1 cellular context compared by ENCODE assay signal in genomic region chr20:33602826-33603590, GRCh38.
TF ChIP-seq lines count a peak whose summit lies in the region.

No MANE protein-coding gene starts in this region.

TF ChIP-seq in K562, 482 proteins besides CTCF, POLR2A, EP300 and RAD21 (continued from another document):
- TF ChIP-seq, protein P1, sequence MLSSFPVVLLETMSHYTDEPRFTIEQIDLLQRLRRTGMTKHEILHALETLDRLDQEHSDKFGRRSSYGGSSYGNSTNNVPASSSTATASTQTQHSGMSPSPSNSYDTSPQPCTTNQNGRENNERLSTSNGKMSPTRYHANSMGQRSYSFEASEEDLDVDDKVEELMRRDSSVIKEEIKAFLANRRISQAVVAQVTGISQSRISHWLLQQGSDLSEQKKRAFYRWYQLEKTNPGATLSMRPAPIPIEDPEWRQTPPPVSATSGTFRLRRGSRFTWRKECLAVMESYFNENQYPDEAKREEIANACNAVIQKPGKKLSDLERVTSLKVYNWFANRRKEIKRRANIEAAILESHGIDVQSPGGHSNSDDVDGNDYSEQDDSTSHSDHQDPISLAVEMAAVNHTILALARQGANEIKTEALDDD (IDR thresholded peaks at IDR 0.05): peak; percentile 36; the same call in 1 of the 2 replicates
